In the genomic region with DNA sequence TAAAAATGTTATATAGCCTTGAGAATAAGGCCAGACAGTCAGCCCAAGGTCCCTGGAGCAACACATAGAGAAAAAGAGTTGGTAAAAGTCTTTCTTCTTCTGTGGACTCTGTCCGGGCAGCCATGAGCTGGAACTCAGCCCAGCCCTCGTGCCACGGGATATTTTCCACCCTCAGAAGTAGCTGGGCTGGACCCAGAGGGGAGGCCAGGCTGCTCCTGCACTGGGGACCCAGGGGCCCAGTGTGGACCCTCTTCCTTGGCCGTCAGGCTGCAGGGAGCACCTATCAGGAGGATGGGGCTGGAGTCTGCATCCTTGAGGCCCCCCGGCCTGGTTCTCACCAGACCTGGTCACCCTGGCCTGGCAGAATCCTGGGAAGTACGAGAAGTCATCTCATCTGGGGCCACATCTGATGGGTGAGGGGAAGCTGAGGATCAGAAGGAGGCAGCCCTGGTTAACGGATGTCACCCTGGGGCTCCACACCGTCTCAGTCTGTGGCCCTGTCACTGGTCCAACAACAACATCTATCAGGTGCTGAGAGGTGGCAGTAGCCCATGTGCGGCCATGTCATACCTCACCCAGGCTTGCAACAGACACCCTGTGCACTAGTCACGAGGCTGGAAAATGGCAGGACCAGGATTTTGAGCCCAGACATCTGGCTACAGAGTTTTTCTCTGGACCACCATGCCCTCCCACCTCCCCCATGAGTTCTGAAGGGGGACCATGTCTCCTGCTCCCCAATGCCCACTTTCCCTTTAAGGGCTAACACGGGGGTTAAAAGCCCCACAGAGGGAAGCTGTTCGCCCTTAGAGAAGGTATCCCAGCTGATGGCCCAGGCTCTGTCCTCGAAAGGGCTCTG, we compare ENCODE assay signal across 19 cellular contexts. TPM values are rescaled to one million over a fixed set of nuclear protein-coding genes. Genes with fewer than 3 reads are reported as not detected.
DNase-seq lines count a peak whose midpoint lies in the region; ATAC-seq, FAIRE-seq and TF ChIP-seq lines count a peak whose summit lies in the region.
"Had no signal": no experiment of that assay in that cellular context is flagged by ENCODE, and none has a peak within 500 bp of the region (broad histone marks: within the 10 kb centered on the region; RNA-seq: fewer than 3 reads in every experiment).

No MANE protein-coding gene starts in this region.

- H3K9me3 ChIP-seq in WERI-Rb-1 (ENCODE audit: severe bottlenecking) (no peaks in the 10 kb centered on the region), hepatocyte (ENCODE audit: low read depth) (no peaks in the 10 kb centered on the region), pancreas (no peaks in the 10 kb centered on the region), left lung (no peaks in the 10 kb centered on the region), endodermal cell (ENCODE audit: control insufficient read depth, low read length) (no peaks in the 10 kb centered on the region)
- H3K9me3 ChIP-seq: transverse colon had no signal

- H3K79me2 ChIP-seq in GM23338 (replicated peaks; ENCODE audit: insufficient read depth) (no peaks in the 10 kb centered on the region), hepatocyte (no peaks in the 10 kb centered on the region)

- H2AFZ ChIP-seq in GM23338 (0 out of 2 replicates have a peak overlapping the region, but pooled peaks have one; percentile 3), hepatocyte (no peak overlapping the region)

- H3K9me2 ChIP-seq in GM23338 (ENCODE audit: insufficient read depth) = no peaks in the 10 kb centered on the region
- H3K9me2 ChIP-seq in hepatocyte (replicated peaks; ENCODE audit: insufficient read depth) = no peaks in the 10 kb centered on the region

- H3K4me3 ChIP-seq in GM23338 (no peak overlapping the region), WERI-Rb-1 (ENCODE audit: low read depth, low read length) (no peak overlapping the region), hepatocyte (no peak overlapping the region), pancreas (no peak overlapping the region), left lung (no peak overlapping the region), endodermal cell (ENCODE audit: low read length) (no peak overlapping the region)
- H3K4me3 ChIP-seq: transverse colon had no signal

- H3K27ac ChIP-seq in GM23338 (ENCODE audit: low read depth) (no peak overlapping the region), WERI-Rb-1 (peak overlapping the region; percentile 73), hepatocyte (peak overlapping the region; percentile 51), pancreas (peak overlapping the region in 1 of 4 donors; percentile 39), left lung (no peak overlapping the region), endodermal cell (ENCODE audit: low read depth, low read length) (no peak overlapping the region)

- DNase-seq in GM23338 (ENCODE audit: low spot score) (no peak), WERI-Rb-1 (no peak), hepatocyte (ENCODE audit: low spot score) (no peak), pancreas (peak in 2 of 6 donors; percentile 39 to 65), SW480 (ENCODE audit: low spot score) (no peak), left lung (no peak), endodermal cell (no peak)
- DNase-seq: activated CD4-positive, alpha-beta T cell treated with anti-CD3 and anti-CD28 coated beads, Interleukin-2, amount 10 ng/mL, durations not matched to agents 24 days and 14 days; activated naive CD4-positive, alpha-beta T cell; activated T-cell treated with anti-CD3 and anti-CD28 coated beads, Interleukin-2, amount 50 U/mL, for 4 hours; DMS53; NCI-H1436 treated with DMSO at 0.1 percent for 48 hours; NCI-H510A; stimulated activated CD4-positive, alpha-beta T cell treated with anti-CD3 and anti-CD28 coated beads, Interleukin-1b, Interleukin-23, amount 100 ng/mL, for 48 hours; stimulated activated CD8-positive, alpha-beta memory T cell treated with anti-CD3 and anti-CD28 coated beads, Interleukin-4, amount 100 ng/mL, for 48 hours had no signal

- H3K27me3 Mint-ChIP-seq in GM23338 (ENCODE audit: insufficient read depth, low read depth, poor library complexity) (peaks cover 5% of the 10 kb centered on the region), endodermal cell (ENCODE audit: insufficient read depth) (no peaks in the 10 kb centered on the region)
- H3K27me3 Mint-ChIP-seq: activated CD4-positive, alpha-beta T cell treated with anti-CD3 and anti-CD28 coated beads, Interleukin-2, amount 10 ng/mL, durations not matched to agents 24 days and 14 days had no signal

- H3K36me3 ChIP-seq in GM23338 (ENCODE audit: insufficient read depth) (no peaks in the 10 kb centered on the region), WERI-Rb-1 (no peaks in the 10 kb centered on the region), hepatocyte (replicated peaks; ENCODE audit: insufficient read depth, low read depth) (no peaks in the 10 kb centered on the region), pancreas (no peaks in the 10 kb centered on the region), left lung (no peaks in the 10 kb centered on the region), endodermal cell (ENCODE audit: control insufficient read depth, insufficient read depth, low read length) (no peaks in the 10 kb centered on the region)
- H3K36me3 ChIP-seq: transverse colon had no signal

- no peak overlapping the region for H3K4me2 ChIP-seq in GM23338
- H3K4me2 ChIP-seq in hepatocyte = no peak overlapping the region

- no peaks in the 10 kb centered on the region for H3K27me3 ChIP-seq in GM23338 (ENCODE audit: insufficient read depth)
- no peaks in the 10 kb centered on the region for H3K27me3 ChIP-seq in WERI-Rb-1 (ENCODE audit: insufficient read depth, low read depth, severe bottlenecking)
- H3K27me3 ChIP-seq in hepatocyte = no peaks in the 10 kb centered on the region
- no peaks in the 10 kb centered on the region for H3K27me3 ChIP-seq in pancreas
- H3K27me3 ChIP-seq in left lung = no peaks in the 10 kb centered on the region
- no peaks in the 10 kb centered on the region for H3K27me3 ChIP-seq in endodermal cell (ENCODE audit: control insufficient read depth, insufficient read depth, low read length, poor library complexity, severe bottlenecking)
- H3K27me3 ChIP-seq: transverse colon had no signal

- H3K4me1 ChIP-seq in GM23338 (ENCODE audit: insufficient read depth) (peaks cover 14% of the 10 kb centered on the region; the same call in 1 of the 2 replicates), hepatocyte (ENCODE audit: insufficient read depth) (peaks cover 44% of the 10 kb centered on the region), pancreas (peaks cover 4 to 15% (median 12%) of the 10 kb centered on the region in 3 donors), left lung (peaks cover 0 to 3% of the 10 kb centered on the region in 2 donors), endodermal cell (ENCODE audit: control insufficient read depth, insufficient read depth, low read length) (peaks cover 15% of the 10 kb centered on the region)

- H3F3A ChIP-seq in GM23338 (replicated peaks; ENCODE audit: low read depth) = 0 out of 2 replicates have a peak, but pooled peaks cover 6% of the 10 kb centered on the region

- H3K4me3 Mint-ChIP-seq in GM23338 (no peak overlapping the region), endodermal cell (no peak overlapping the region)
- H3K4me3 Mint-ChIP-seq: activated CD4-positive, alpha-beta T cell treated with anti-CD3 and anti-CD28 coated beads, Interleukin-2, amount 10 ng/mL, durations not matched to agents 24 days and 14 days; activated T-cell treated with anti-CD3 and anti-CD28 coated beads, Interleukin-2, amount 50 U/mL, for 4 hours; brain had no signal

- H3K27ac Mint-ChIP-seq in GM23338 (no peak overlapping the region), endodermal cell (no peak overlapping the region)
- H3K27ac Mint-ChIP-seq: activated CD4-positive, alpha-beta T cell treated with anti-CD3 and anti-CD28 coated beads, Interleukin-2, amount 10 ng/mL, durations not matched to agents 24 days and 14 days had no signal

- intact Hi-C loops in pancreas (cut with DNase I) = no loop called here
- intact Hi-C loops in left lung (cut with DNase I) = no loop called here

- ATAC-seq in GM23338 (no peak), pancreas (peak in 3 of 4 donors; percentile 11 to 58 (median 11)), left lung (no peak), HG02678 (IDR thresholded peaks at IDR 0.05; ENCODE audit: unreplicated experiment) (no peak)
- ATAC-seq: activated T-cell treated with anti-CD3 and anti-CD28 coated beads, Interleukin-2, amount 50 U/mL, for 4 hours had no signal

- H3K9me3 Mint-ChIP-seq in GM23338 (no peaks in the 10 kb centered on the region), endodermal cell (no peaks in the 10 kb centered on the region)
- H3K9me3 Mint-ChIP-seq: activated CD4-positive, alpha-beta T cell treated with anti-CD3 and anti-CD28 coated beads, Interleukin-2, amount 10 ng/mL, durations not matched to agents 24 days and 14 days; activated T-cell treated with anti-CD3 and anti-CD28 coated beads, Interleukin-2, amount 50 U/mL, for 4 hours had no signal

- FAIRE-seq in pancreas (lab: Jason Lieb, UNC) = no peak
- FAIRE-seq: keratinocyte had no signal

- 84% methylated on average over 13 of the region's 13 CpGs for WGBS in hepatocyte (ENCODE audit: low lambda C conversion rate, missing lambda C conversion rate)
- WGBS in pancreas, 2 donors = 63 to 65% methylated on average over 13 of the region's 13 CpGs
- WGBS in endodermal cell (ENCODE audit: insufficient coverage in 1 of 2, insufficient read length in 1 of 2), 2 experiments = 86 to 93% methylated on average over 8 to 13 of the region's 13 CpGs

- TF ChIP-seq CTCF in GM23338 (conservative IDR thresholded peaks at IDR 0.05; ENCODE audit: low read depth in 2 of 2) (no peak), WERI-Rb-1 (IDR thresholded peaks at IDR 0.05; ENCODE audit: low read depth, low read length) (no peak), hepatocyte (IDR thresholded peaks at IDR 0.05; ENCODE audit: poor library complexity) (no peak), pancreas (IDR thresholded peaks at IDR 0.05) (no peak), left lung (IDR thresholded peaks at IDR 0.05) (no peak), endodermal cell (conservative IDR thresholded peaks at IDR 0.05) (no peak)

- no peaks in the 10 kb centered on the region for H4K20me1 ChIP-seq in GM23338 (replicated peaks; ENCODE audit: insufficient read depth)
- no peaks in the 10 kb centered on the region for H4K20me1 ChIP-seq in hepatocyte (ENCODE audit: insufficient read depth, poor library complexity, severe bottlenecking)

- no peak overlapping the region for H3K9ac ChIP-seq in endodermal cell (ENCODE audit: extremely low read depth, low read length, poor library complexity, severe bottlenecking)

- peaks cover 35% of the 10 kb centered on the region for H3K4me1 Mint-ChIP-seq in GM23338
- peaks cover 28% of the 10 kb centered on the region for H3K4me1 Mint-ChIP-seq in endodermal cell
- H3K4me1 Mint-ChIP-seq: activated CD4-positive, alpha-beta T cell treated with anti-CD3 and anti-CD28 coated beads, Interleukin-2, amount 10 ng/mL, durations not matched to agents 24 days and 14 days had no signal

- H3K36me3 Mint-ChIP-seq in GM23338 (ENCODE audit: low read depth) (no peaks in the 10 kb centered on the region), endodermal cell (ENCODE audit: low read depth) (no peaks in the 10 kb centered on the region)
- H3K36me3 Mint-ChIP-seq: brain had no signal

RNA-seq across cellular contexts. Expression of a gene that starts 33.0 kb away (rescaled TPM):
- 40.6 and 43.0 TPM in 2 replicates for total RNA-seq in GM23338 (2014; rRNA removed; shearing (Covaris generic))
- 16.1 and 16.6 TPM in 2 replicates for polyA plus RNA-seq in GM23338 (2016; fragmentation: Nextera tagmentation; extraction: Ambion mirVana)
- total RNA-seq in hepatocyte = 92.3 and 108 TPM in 2 replicates
- polyA plus RNA-seq in hepatocyte = 84.1 and 107 TPM in 2 replicates
- total RNA-seq in pancreas = 10 to 100 TPM in 5 of 6 donors, 1 to 10 TPM in 1; 4.8 to 27.2 (median 20.1) TPM
- polyA plus RNA-seq in pancreas = 10 to 100 TPM; 16.1 to 20.6 TPM
- 100 to 1,000 TPM; 127 to 278 TPM for total RNA-seq in left lung
- total RNA-seq in endodermal cell = 10 to 100 TPM; 12.7 to 19.2 TPM
- 36.9 TPM for polyA plus RNA-seq in endodermal cell (2013, experiment 1 of 2)
- 39.5 TPM for polyA plus RNA-seq in endodermal cell (2013, experiment 2 of 2)

Comparison
In these comparisons a context has a peak if more than half of its experiments do, and no peak if none do; other contexts are left out.
1. ATAC-seq: peak in pancreas (3 of 4); none in GM23338 (single experiment), left lung (single experiment) and HG02678 (single experiment).
2. H3K27ac ChIP-seq: peak in WERI-Rb-1 (single experiment) and hepatocyte (single experiment); none in GM23338 (single experiment), left lung (0 of 2) and endodermal cell (single experiment).